8 cellular contexts compared by ENCODE assay signal in genomic region chr7:90119178-90119971, GRCh38. TPM values are rescaled to one million over a fixed set of nuclear protein-coding genes. Genes with fewer than 3 reads are reported as not detected.
DNase-seq lines count a peak whose midpoint lies in the region; ATAC-seq, FAIRE-seq and TF ChIP-seq lines count a peak whose summit lies in the region.

No MANE protein-coding gene starts in this region.

- peaks cover 0 to 2% of the 10 kb centered on the region in 2 experiments; a peak in 1 of 4 replicates for H3K4me1 ChIP-seq in SK-N-SH (ENCODE audit: control insufficient read depth in 1 of 2, insufficient read depth in 2 of 2, low read depth in 1 of 2, low read length in 1 of 2)
- H3K4me1 ChIP-seq in mammary epithelial cell (ENCODE audit: insufficient read depth, low read length) = peaks cover 4% of the 10 kb centered on the region
- H3K4me1 ChIP-seq in kidney (ENCODE audit: control insufficient read depth in 1 of 2, insufficient read depth in 1 of 2, low read depth in 1 of 2, low read length in 2 of 2) = no peaks in the 10 kb centered on the region
- no peaks in the 10 kb centered on the region for H3K4me1 ChIP-seq in smooth muscle cell (ENCODE audit: low read depth)

- no peak for TF ChIP-seq EP300 in SK-N-SH (IDR thresholded peaks at IDR 0.05; ENCODE audit: borderline replicate concordance in 1 of 2, low read depth in 1 of 2, low read length in 1 of 2)

- POLR2A ChIA-PET in SK-N-SH (lab: Yijun Ruan, JAX) = interaction anchor here (1.4 kb wide), 1 partner anchor 92 kb away, joined by 3 read pairs; the partner anchor contains the start of gene STEAP2

- H3K9me2 ChIP-seq in SK-N-SH = no peaks in the 10 kb centered on the region

- no peaks in the 10 kb centered on the region for H3F3A ChIP-seq in SK-N-SH (replicated peaks; ENCODE audit: insufficient read depth)
- H3F3A ChIP-seq in smooth muscle cell (ENCODE audit: low read depth) = no peaks in the 10 kb centered on the region

- WGBS in SK-N-SH (ENCODE audit: low lambda C conversion rate) = 9% methylated on average over 24 of the region's 58 CpGs
- WGBS in mammary epithelial cell (ENCODE audit: low coverage, missing lambda C conversion rate) = 0% methylated on average over 8 of the region's 58 CpGs
- WGBS in smooth muscle cell (ENCODE audit: low lambda C conversion rate) = 52% methylated on average over 44 of the region's 58 CpGs

- H3K9ac ChIP-seq in SK-N-SH = no peak overlapping the region
- no peak overlapping the region for H3K9ac ChIP-seq in mammary epithelial cell (ENCODE audit: insufficient read depth, low read length)
- peak overlapping the region in 1 of 2 donors; percentile 12 for H3K9ac ChIP-seq in kidney (ENCODE audit: low read length in 2 of 2)
- H3K9ac ChIP-seq in smooth muscle cell (ENCODE audit: low read depth) = no peak overlapping the region

- FAIRE-seq in kidney (lab: Jason Lieb, UNC) = no peak

- H3K4me2 ChIP-seq in SK-N-SH (peak overlapping the region; percentile 81), mammary epithelial cell (ENCODE audit: insufficient read depth, low read depth, low read length) (peak overlapping the region; percentile 61), smooth muscle cell (peak overlapping the region; percentile 77)

- H3K27me3 ChIP-seq in SK-N-SH (ENCODE audit: insufficient read depth) (peaks cover 19% of the 10 kb centered on the region), mammary epithelial cell (ENCODE audit: insufficient read depth, low read length) (peaks cover 7% of the 10 kb centered on the region), smooth muscle cell (ENCODE audit: low read depth) (peaks cover 17% of the 10 kb centered on the region)

- H2AFZ ChIP-seq in SK-N-SH (ENCODE audit: low read depth) (peak overlapping the region; percentile 79; the same call in 1 of the 2 replicates), mammary epithelial cell (ENCODE audit: low read depth, low read length) (peak overlapping the region; percentile 58), smooth muscle cell (ENCODE audit: low read depth) (no peak overlapping the region)

- no peak overlapping the region for H3K27ac ChIP-seq in SK-N-SH (ENCODE audit: low read depth in 2 of 2, low read length in 1 of 2)
- no peak overlapping the region for H3K27ac ChIP-seq in mammary epithelial cell (ENCODE audit: insufficient read depth, low read depth, low read length)
- no peak overlapping the region for H3K27ac ChIP-seq in kidney (ENCODE audit: low read depth in 2 of 2, low read length in 2 of 2)
- H3K27ac ChIP-seq in smooth muscle cell (ENCODE audit: low read depth) = no peak overlapping the region

- H3K36me3 ChIP-seq in SK-N-SH (replicated peaks in 1 of 2; ENCODE audit: control insufficient read depth in 1 of 2, insufficient read depth in 2 of 2, low read length in 1 of 2) (no peaks in the 10 kb centered on the region), mammary epithelial cell (ENCODE audit: insufficient read depth, low read length) (no peaks in the 10 kb centered on the region), kidney (ENCODE audit: control insufficient read depth in 1 of 2, insufficient read depth in 2 of 2, low read length in 2 of 2) (no peaks in the 10 kb centered on the region), smooth muscle cell (ENCODE audit: low read depth) (no peaks in the 10 kb centered on the region)

- CTCF ChIA-PET in SK-N-SH (lab: Yijun Ruan, JAX) (interaction anchor here (0.7 to 1.3 kb wide), 3 partner anchors 57 to 1876 kb away, joined by 3 to 5 read pairs (median 4); no protein-coding TSS in a partner anchor), mammary epithelial cell (lab: Charles Lee; ENCODE audit: low non-redundant PET) (no interaction called here)

- in situ Hi-C loops in mammary epithelial cell (cut with MboI; ENCODE audit: low sequenced_read_pairs in 2 of 2) = loop anchor here in 1 of 2 donors (25.0 kb wide), 2 partner anchors 1332 to 1582 kb away; partner anchors contain the start of gene TEX47

- H4K20me1 ChIP-seq in SK-N-SH (ENCODE audit: insufficient read depth) (no peaks in the 10 kb centered on the region), mammary epithelial cell (ENCODE audit: insufficient read depth, low read length) (no peaks in the 10 kb centered on the region), smooth muscle cell (ENCODE audit: low read depth) (no peaks in the 10 kb centered on the region)

- intact Hi-C loops in mammary epithelial cell (cut with micrococcal nuclease) = no loop called here
- intact Hi-C loops in kidney (cut with DNase I) = no loop called here

- DNase-seq in ELF-1 (ENCODE audit: low read depth, low spot score) = peak; percentile 17
- peak; percentile 73 for DNase-seq in SK-N-SH
- DNase-seq in mammary epithelial cell = peak; percentile 10
- DNase-seq in kidney = peak; percentile 81
- DNase-seq in smooth muscle cell (lab: John Stamatoyannopoulos, UW; ENCODE audit: unreplicated experiment) = no peak
- DNase-seq in GM19240 (ENCODE audit: insufficient read length, low spot score) = no peak

- no TSS peak for BruUV-seq in mammary epithelial cell (replicated peaks; lab: Mats Ljungman, UMichigan)

- H3K9me3 ChIP-seq in SK-N-SH = no peaks in the 10 kb centered on the region
- no peaks in the 10 kb centered on the region for H3K9me3 ChIP-seq in mammary epithelial cell (replicated peaks; ENCODE audit: insufficient read depth, low read length)
- no peaks in the 10 kb centered on the region for H3K9me3 ChIP-seq in kidney (ENCODE audit: control insufficient read depth in 1 of 2, low read length in 2 of 2)
- no peaks in the 10 kb centered on the region for H3K9me3 ChIP-seq in smooth muscle cell (replicated peaks; ENCODE audit: low read depth)

- dilution Hi-C loops in mammary epithelial cell (cut with HindIII; ENCODE audit: low sequenced_read_pairs) = no loop called here

- ATAC-seq in HG02870 (IDR thresholded peaks at IDR 0.05; ENCODE audit: unreplicated experiment) (no peak), GM19467 (IDR thresholded peaks at IDR 0.05; ENCODE audit: unreplicated experiment) (no peak)

- TF ChIP-seq CTCF in SK-N-SH (IDR thresholded peaks at IDR 0.05) (no peak), mammary epithelial cell (conservative IDR thresholded peaks at IDR 0.05 in 1 of 2, IDR thresholded peaks at IDR 0.05 in 1 of 2; ENCODE audit: extremely low read depth in 1 of 2, insufficient read depth in 1 of 2, low read depth in 1 of 2, low read length in 2 of 2) (no peak), kidney (IDR thresholded peaks at IDR 0.05; ENCODE audit: borderline replicate concordance, extremely low read depth, insufficient read depth) (no peak), smooth muscle cell (IDR thresholded peaks at IDR 0.05; ENCODE audit: borderline replicate concordance, insufficient read depth, poor library complexity, severe bottlenecking) (no peak)

- H3K79me2 ChIP-seq in SK-N-SH (ENCODE audit: insufficient read depth) = no peaks in the 10 kb centered on the region
- H3K79me2 ChIP-seq in mammary epithelial cell (ENCODE audit: insufficient read depth, low read length) = no peaks in the 10 kb centered on the region
- no peaks in the 10 kb centered on the region for H3K79me2 ChIP-seq in smooth muscle cell (ENCODE audit: low read depth)

- TF ChIP-seq RAD21 in SK-N-SH (IDR thresholded peaks at IDR 0.05; ENCODE audit: low read length) = no peak

- H3K4me3 ChIP-seq in SK-N-SH (ENCODE audit: low read depth in 2 of 2, low read length in 1 of 2) (peak overlapping the region; percentile 48 to 66), mammary epithelial cell (replicated peaks in 1 of 3; ENCODE audit: insufficient read depth in 1 of 3, low read depth in 2 of 3, low read length in 3 of 3) (peak overlapping the region in 2 of 3 experiments; percentile 4 to 35), kidney (ENCODE audit: low read length in 2 of 2) (peak overlapping the region; percentile 64 to 68), smooth muscle cell (peak overlapping the region; percentile 37)

TF ChIP-seq in SK-N-SH, 30 proteins besides CTCF, POLR2A, EP300 and RAD21 (continues in another document):
- TF ChIP-seq RFX5 (IDR thresholded peaks at IDR 0.05; ENCODE audit: low read length) (no peak), FOSL2 (IDR thresholded peaks at IDR 0.05; ENCODE audit: borderline replicate concordance, low read depth) (no peak), RCOR1 (IDR thresholded peaks at IDR 0.05; ENCODE audit: low read length) (no peak), SIN3A (IDR thresholded peaks at IDR 0.05; ENCODE audit: borderline replicate concordance, low read depth, low read length) (no peak), EZH2phosphoT487 (IDR thresholded peaks at IDR 0.05; ENCODE audit: borderline replicate concordance, low read depth) (peak; percentile 67; the same call in 1 of the 2 replicates), TEAD4 (IDR thresholded peaks at IDR 0.05; ENCODE audit: borderline replicate concordance, insufficient read depth) (no peak)

RNA-seq across cellular contexts. Expression of gene STEAP1, which starts 34.9 kb away (rescaled TPM):
- polyA plus RNA-seq in SK-N-SH (2012; rRNA removed) (17.0 and 23.4 TPM in 2 replicates), mammary epithelial cell (22.8 TPM), kidney (ENCODE audit: insufficient read depth, low read depth, low replicate concordance) (6.3 TPM), smooth muscle cell (0.48 and 0.93 TPM in 2 replicates)
- polyA plus RNA-seq in SK-N-SH (2012; cell fraction: cytosol; rRNA removed) = 25.8 and 31.1 TPM in 2 replicates
- 11.5 and 21.6 TPM in 2 replicates for polyA plus RNA-seq in SK-N-SH (2012; cell fraction: nucleus; rRNA removed)
- total RNA-seq in mammary epithelial cell (10 to 100 TPM in 1 of 2 donors, 1 to 10 TPM in 1; 5.0 to 15.3 TPM), kidney (4.4 TPM), smooth muscle cell (2.1 and 6.9 TPM in 2 replicates)
- polyA minus RNA-seq in mammary epithelial cell = 2.9 TPM

Comparison
In these comparisons a context has a peak if more than half of its experiments do, and no peak if none do; other contexts are left out.
1. DNase-seq: peak in ELF-1 (single experiment), SK-N-SH (single experiment), mammary epithelial cell (single experiment) and kidney (single experiment); none in smooth muscle cell (single experiment) and GM19240 (single experiment).
2. Peak in every context shown above with its lines, with median percentiles within 50 percentile points of each other: H3K4me2 ChIP-seq and H3K4me3 ChIP-seq.